In the genomic region with DNA sequence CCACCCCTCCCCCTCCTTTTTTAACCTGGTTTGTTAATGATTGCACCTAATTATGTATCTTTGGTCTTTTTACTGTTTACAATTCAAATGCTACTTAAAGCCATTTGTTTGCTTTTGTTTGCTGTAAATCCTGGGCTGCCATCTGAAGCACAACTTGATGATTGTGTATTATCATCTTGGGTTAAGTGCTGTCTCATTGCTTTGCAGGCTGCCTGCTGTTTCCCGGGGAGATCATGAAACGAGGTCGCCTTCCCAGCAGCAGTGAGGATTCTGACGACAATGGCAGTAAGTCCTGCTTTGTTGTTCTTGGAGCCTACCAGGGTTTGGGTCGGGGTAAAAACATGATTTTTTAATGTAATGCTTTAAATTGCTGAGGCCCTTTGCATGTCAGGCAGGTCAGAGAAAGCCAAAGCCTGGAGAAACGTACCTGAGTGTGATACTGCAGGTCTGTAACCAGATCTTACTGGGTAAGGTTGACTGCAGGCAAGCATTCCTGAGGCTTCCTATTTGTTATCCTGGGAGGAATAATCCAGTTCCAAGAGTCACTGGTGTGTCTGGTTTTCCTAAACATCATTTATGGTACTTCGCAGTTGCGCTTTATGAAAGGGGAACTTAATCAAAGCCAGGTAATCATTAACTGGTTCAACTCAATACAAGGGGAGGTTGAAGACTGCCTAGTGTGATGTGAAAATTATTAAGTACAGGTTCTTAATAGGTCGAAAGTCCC, we compare ENCODE assay signal across 8 cellular contexts. TPM values are rescaled to one million over a fixed set of nuclear protein-coding genes. Genes with fewer than 3 reads are reported as not detected.
A peak's percentile ranks its signal among the peaks of the same experiment; 100 is the strongest.
DNase-seq lines count a peak whose midpoint lies in the region; ATAC-seq lines count a peak whose summit lies in the region.

No MANE protein-coding gene starts in this region.

- peak overlapping the region in 5 of 8 donors; percentile 15 to 75 (median 58) for H3K27ac Mint-ChIP-seq in CD8-positive, alpha-beta memory T cell

- H3K27ac ChIP-seq in CD8-positive, alpha-beta memory T cell (ENCODE audit: low read depth, low read length): no peak overlapping the region

- peak; percentile 71 for ATAC-seq in GM19463 (IDR thresholded peaks at IDR 0.05; ENCODE audit: unreplicated experiment)

- CTCF ChIA-PET in CD8-positive, alpha-beta memory T cell (lab: Charles Lee): interaction anchor here (1.0 kb wide), 1 partner anchor 9 kb away, joined by 3 read pairs; no protein-coding TSS in a partner anchor

- no peaks in the 10 kb centered on the region for H3K9me3 Mint-ChIP-seq in CD8-positive, alpha-beta memory T cell

- H3K4me3 Mint-ChIP-seq in CD8-positive, alpha-beta memory T cell: peak overlapping the region in 1 of 7 donors; percentile 5

- H3K27me3 Mint-ChIP-seq in CD8-positive, alpha-beta memory T cell: no peaks in the 10 kb centered on the region

- no peak overlapping the region for H3K4me3 ChIP-seq in CD8-positive, alpha-beta memory T cell (ENCODE audit: low read length)

- H3K36me3 ChIP-seq in CD8-positive, alpha-beta memory T cell (ENCODE audit: insufficient read depth, low read length): peaks cover 14% of the 10 kb centered on the region

- no peak for DNase-seq in CD8-positive, alpha-beta memory T cell
- DNase-seq in NCI-H2081 treated with DMSO at 0.1 percent for 48 hours (lab: John Stamatoyannopoulos, UW): peak; percentile 4
- peak; percentile 45 for DNase-seq in fibroblast of peridontal ligament (ENCODE audit: extremely low read depth)
- peak; percentile 38 for DNase-seq in stromal cell of bone marrow (ENCODE audit: low read depth)
- DNase-seq in HT-29 (ENCODE audit: low spot score): no peak
- DNase-seq in activated CD8-positive, alpha-beta memory T cell treated with anti-CD3 and anti-CD28 coated beads for 24 hours: no peak
- no peak for DNase-seq in activated T-cell treated with anti-CD3 and anti-CD28 coated beads, Interleukin-2, amount 50 U/mL, for 1 hour

- peaks cover 18% of the 10 kb centered on the region for H3K4me1 ChIP-seq in CD8-positive, alpha-beta memory T cell (ENCODE audit: insufficient read depth, low read length)

- H3K27me3 ChIP-seq in CD8-positive, alpha-beta memory T cell (ENCODE audit: insufficient read depth, low read length, poor library complexity, severe bottlenecking): no peaks in the 10 kb centered on the region

- POLR2A ChIA-PET in CD8-positive, alpha-beta memory T cell (lab: Charles Lee): no interaction called here

- H3K9me3 ChIP-seq in CD8-positive, alpha-beta memory T cell (ENCODE audit: low read length): no peaks in the 10 kb centered on the region

- peaks cover 64 to 84% (median 82%) of the 10 kb centered on the region in 3 donors for H3K4me1 Mint-ChIP-seq in CD8-positive, alpha-beta memory T cell

- peaks cover 12 to 77% (median 24%) of the 10 kb centered on the region in 3 donors for H3K36me3 Mint-ChIP-seq in CD8-positive, alpha-beta memory T cell

RNA-seq across cellular contexts. Expression of a gene that starts 22.2 kb away (rescaled TPM):
- total RNA-seq in CD8-positive, alpha-beta memory T cell: 10 to 100 TPM; 28.4 to 29.1 TPM
- 43.7 TPM for polyA plus RNA-seq in CD8-positive, alpha-beta memory T cell
- 14.1 and 18.3 TPM in 2 replicates for total RNA-seq in HT-29 (2014; rRNA removed; shearing (Covaris generic))

Comparison
In these comparisons a context has a peak if more than half of its experiments do, and no peak if none do; other contexts are left out.
1. DNase-seq: peak in NCI-H2081 treated with DMSO at 0.1 percent for 48 hours (single experiment), fibroblast of peridontal ligament (single experiment) and stromal cell of bone marrow (single experiment); none in CD8-positive, alpha-beta memory T cell (0 of 5), HT-29 (single experiment), activated CD8-positive, alpha-beta memory T cell treated with anti-CD3 and anti-CD28 coated beads for 24 hours (single experiment) and activated T-cell treated with anti-CD3 and anti-CD28 coated beads, Interleukin-2, amount 50 U/mL, for 1 hour (single experiment).